Comparison of ENCODE assay signal across 17 cellular contexts in the genomic region with DNA sequence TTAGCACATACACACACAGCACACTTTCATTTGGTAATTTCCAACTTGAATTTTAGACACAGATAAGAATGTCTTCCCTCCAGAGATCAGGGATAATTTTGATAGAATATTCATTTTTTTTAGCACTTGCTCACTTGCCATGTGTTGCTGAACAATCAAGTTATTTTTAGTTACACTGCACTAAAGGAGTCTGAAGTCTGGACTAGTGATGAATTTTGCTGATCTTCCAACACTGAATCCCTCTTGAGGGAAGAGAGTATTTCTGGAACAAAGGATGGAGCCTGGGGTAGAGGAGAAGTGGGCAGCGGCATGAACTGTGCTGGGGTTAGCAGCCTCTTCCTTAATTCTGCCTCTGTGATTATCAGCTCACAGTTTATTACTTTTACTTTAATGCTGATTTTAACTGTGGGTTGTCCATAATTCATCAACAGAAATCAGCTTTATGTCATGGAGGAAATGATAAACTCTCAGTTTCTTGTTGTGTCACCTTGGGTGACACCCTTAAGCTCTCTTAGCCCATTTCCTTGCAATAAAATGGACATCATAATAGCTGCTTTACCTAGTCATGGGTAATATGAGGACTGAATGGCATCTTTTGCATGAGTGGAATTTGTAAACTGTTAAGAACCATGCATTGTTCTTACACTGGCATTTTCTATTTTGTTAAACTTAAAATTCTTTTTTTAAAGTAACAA. TPM values are rescaled to one million over a fixed set of nuclear protein-coding genes. Genes with fewer than 3 reads are reported as not detected.
A peak's percentile ranks its signal among the peaks of the same experiment; 100 is the strongest.
DNase-seq lines count a peak whose midpoint lies in the region; ATAC-seq and TF ChIP-seq lines count a peak whose summit lies in the region.
"Had no signal": no experiment of that assay in that cellular context is flagged by ENCODE, and none has a peak within 500 bp of the region (broad histone marks: within the 10 kb centered on the region; RNA-seq: fewer than 3 reads in every experiment).

No MANE protein-coding gene starts in this region.

- intact Hi-C loops in right cardiac atrium (cut with DNase I) (no loop called here), left colon (cut with DNase I, micrococcal nuclease) (no loop called here)

- H3K4me1 ChIP-seq in cardiac muscle cell (ENCODE audit: low read depth) (peaks cover 77% of the 10 kb centered on the region), right cardiac atrium (ENCODE audit: control insufficient read depth, insufficient read depth, low read length) (no peaks in the 10 kb centered on the region)

- TF ChIP-seq CTCF in cardiac muscle cell (IDR thresholded peaks at IDR 0.05; ENCODE audit: low read depth, low read length): no peak

- H3K4me1 Mint-ChIP-seq in activated T-helper 17 cell treated with anti-CD3 and anti-CD28 coated beads, Interleukin-2, amount 50 U/mL, for 72 hours: peaks cover 16% of the 10 kb centered on the region

- ATAC-seq in right cardiac atrium (no peak), left colon (peak; percentile 31)
- ATAC-seq in activated T-helper 17 cell treated with anti-CD3 and anti-CD28 coated beads, Interleukin-2, amount 50 U/mL, for 72 hours (replicated peaks): peak; percentile 92

- H3K36me3 Mint-ChIP-seq in activated T-helper 17 cell treated with anti-CD3 and anti-CD28 coated beads, Interleukin-2, amount 50 U/mL, for 72 hours (ENCODE audit: low read depth): peaks cover 93% of the 10 kb centered on the region

- H3K27ac ChIP-seq in cardiac muscle cell (peak overlapping the region; percentile 91), right cardiac atrium (ENCODE audit: low read length) (no peak overlapping the region)
- H3K27ac ChIP-seq: adrenal gland had no signal

- H3K4me3 Mint-ChIP-seq in activated T-helper 17 cell treated with anti-CD3 and anti-CD28 coated beads, Interleukin-2, amount 50 U/mL, for 72 hours: peak overlapping the region; percentile 63
- H3K4me3 Mint-ChIP-seq: CD8-positive, alpha-beta memory T cell; central memory CD8-positive, alpha-beta T cell had no signal

- H3K27me3 Mint-ChIP-seq in activated T-helper 17 cell treated with anti-CD3 and anti-CD28 coated beads, Interleukin-2, amount 50 U/mL, for 72 hours: no peaks in the 10 kb centered on the region
- H3K27me3 Mint-ChIP-seq: central memory CD8-positive, alpha-beta T cell had no signal

- H3K9me3 Mint-ChIP-seq in activated T-helper 17 cell treated with anti-CD3 and anti-CD28 coated beads, Interleukin-2, amount 50 U/mL, for 72 hours: no peaks in the 10 kb centered on the region
- H3K9me3 Mint-ChIP-seq: CD8-positive, alpha-beta memory T cell; central memory CD8-positive, alpha-beta T cell had no signal

- DNase-seq in cardiac muscle cell (ENCODE audit: low read depth in 1 of 2, low spot score in 1 of 2) (peak in 1 of 2 donors; percentile 39), right cardiac atrium (no peak), left colon (no peak), superior temporal gyrus (ENCODE audit: extremely low spot score) (peak; percentile 47), H4 (ENCODE audit: low spot score) (no peak)
- no peak for DNase-seq in central memory CD4-positive, alpha-beta T cell
- DNase-seq: activated CD4-positive, alpha-beta T cell treated with anti-CD3 and anti-CD28 coated beads for 1 hour; adrenal gland; CD8-positive, alpha-beta memory T cell; DMS79; Karpas-422; NCI-H1092; NCI-H2029; NK-92 treated with Interleukin-12 subunit alpha and Interleukin-12 subunit beta, amount 100 ng/mL, for 24 hours; SW 1271 had no signal

- H3K4me3 ChIP-seq in cardiac muscle cell (no peak overlapping the region), right cardiac atrium (ENCODE audit: low read length) (no peak overlapping the region)
- H3K4me3 ChIP-seq: adrenal gland had no signal

- H3K36me3 ChIP-seq in cardiac muscle cell: peaks cover 6% of the 10 kb centered on the region

- H3K27ac Mint-ChIP-seq in activated T-helper 17 cell treated with anti-CD3 and anti-CD28 coated beads, Interleukin-2, amount 50 U/mL, for 72 hours: peak overlapping the region; percentile 87
- H3K27ac Mint-ChIP-seq: CD8-positive, alpha-beta memory T cell had no signal

- 27% methylated on average over 1 of the region's 1 CpG for WGBS in right cardiac atrium

- H3K9me3 ChIP-seq in cardiac muscle cell (ENCODE audit: low read depth) (no peaks in the 10 kb centered on the region), right cardiac atrium (ENCODE audit: control insufficient read depth, low read length) (no peaks in the 10 kb centered on the region)
- H3K9me3 ChIP-seq: adrenal gland had no signal

- H3K27me3 ChIP-seq in cardiac muscle cell: no peaks in the 10 kb centered on the region
- no peaks in the 10 kb centered on the region for H3K27me3 ChIP-seq in right cardiac atrium (ENCODE audit: control insufficient read depth, insufficient read depth)
- H3K27me3 ChIP-seq: adrenal gland had no signal

RNA-seq across cellular contexts. Expression of a gene that starts 32.1 kb away (rescaled TPM):
- total RNA-seq in cardiac muscle cell (37.7 and 51.9 TPM in 2 replicates), right cardiac atrium (10 to 100 TPM; 12.2 to 20.2 (median 14.6) TPM), left colon (10 to 100 TPM; 68.8 to 82.2 TPM)
- polyA plus RNA-seq in cardiac muscle cell (32.3 and 42.9 TPM in 2 replicates), right cardiac atrium (4.2 TPM)
- total RNA-seq in activated T-helper 17 cell treated with anti-CD3 and anti-CD28 coated beads, Interleukin-2, amount 50 U/mL, for 72 hours: 10 to 100 TPM; 23.9 to 30.8 TPM
- 29.7 and 36.7 TPM in 2 replicates for total RNA-seq in H4 (2014; rRNA removed; shearing (Covaris generic))

RNA-seq across cellular contexts. Expression of a gene that starts 40.6 kb away (rescaled TPM):
- total RNA-seq in cardiac muscle cell: 145 and 174 TPM in 2 replicates
- polyA plus RNA-seq in cardiac muscle cell: 222 and 264 TPM in 2 replicates
- total RNA-seq in right cardiac atrium: 100 to 1,000 TPM; 102 to 141 (median 134) TPM
- 216 TPM for polyA plus RNA-seq in right cardiac atrium
- total RNA-seq in activated T-helper 17 cell treated with anti-CD3 and anti-CD28 coated beads, Interleukin-2, amount 50 U/mL, for 72 hours: 10 to 100 TPM; 36.3 to 47.4 TPM
- 10 to 100 TPM; 67.6 to 78.2 TPM for total RNA-seq in left colon
- total RNA-seq in H4 (2014; rRNA removed; shearing (Covaris generic)): 18.8 and 22.2 TPM in 2 replicates

Comparison
In these comparisons a context has a peak if more than half of its experiments do, and no peak if none do; other contexts are left out.
1. ATAC-seq: peak in activated T-helper 17 cell treated with anti-CD3 and anti-CD28 coated beads, Interleukin-2, amount 50 U/mL, for 72 hours (single experiment) and left colon (single experiment); none in right cardiac atrium (0 of 2).